Comparison of ENCODE assay signal across 1 cellular context in the genomic region with DNA sequence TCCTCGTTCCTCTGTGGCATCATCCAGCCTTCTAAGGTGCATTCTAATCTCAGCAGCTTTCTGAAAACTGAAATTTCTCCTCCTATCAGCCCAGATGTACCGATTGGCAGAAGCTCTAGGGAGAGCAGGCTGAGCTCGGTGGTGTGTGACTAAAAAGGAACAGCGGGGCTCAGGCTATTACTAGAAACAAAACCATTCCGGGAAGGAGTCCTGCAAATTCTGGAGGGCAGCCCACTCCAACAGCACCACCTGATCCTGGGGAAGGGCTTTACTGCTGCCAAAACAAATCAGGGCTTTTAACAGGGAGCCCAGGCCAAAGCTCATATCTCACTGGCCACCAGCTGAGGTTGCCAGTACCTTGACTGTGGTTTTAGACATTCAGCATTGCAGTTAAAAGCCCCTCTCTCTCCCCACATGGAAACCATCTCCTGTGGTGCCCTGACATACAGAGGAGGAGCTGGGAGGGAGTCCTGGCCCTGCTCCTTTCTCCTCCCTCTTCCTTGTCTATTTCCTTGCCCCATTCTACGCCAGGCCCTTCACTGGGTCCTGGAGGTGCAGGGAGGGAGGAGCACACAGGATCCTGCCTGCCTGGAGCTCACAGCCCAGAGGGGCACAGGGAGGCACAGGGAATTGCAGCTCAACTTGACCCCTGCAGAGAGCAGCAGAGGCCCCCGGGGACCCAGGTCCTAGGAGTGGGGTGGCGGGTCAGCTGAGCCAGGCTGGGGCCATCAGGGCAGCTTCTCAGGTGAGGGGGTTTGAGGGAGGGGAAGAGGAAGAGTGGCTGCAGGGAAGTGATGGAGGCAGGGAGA.
TF ChIP-seq lines count a peak whose summit lies in the region.

No MANE protein-coding gene starts in this region.

TF ChIP-seq in liver, 16 proteins besides CTCF, POLR2A, EP300 and RAD21 (continued from another document):
- TF ChIP-seq, protein P1, sequence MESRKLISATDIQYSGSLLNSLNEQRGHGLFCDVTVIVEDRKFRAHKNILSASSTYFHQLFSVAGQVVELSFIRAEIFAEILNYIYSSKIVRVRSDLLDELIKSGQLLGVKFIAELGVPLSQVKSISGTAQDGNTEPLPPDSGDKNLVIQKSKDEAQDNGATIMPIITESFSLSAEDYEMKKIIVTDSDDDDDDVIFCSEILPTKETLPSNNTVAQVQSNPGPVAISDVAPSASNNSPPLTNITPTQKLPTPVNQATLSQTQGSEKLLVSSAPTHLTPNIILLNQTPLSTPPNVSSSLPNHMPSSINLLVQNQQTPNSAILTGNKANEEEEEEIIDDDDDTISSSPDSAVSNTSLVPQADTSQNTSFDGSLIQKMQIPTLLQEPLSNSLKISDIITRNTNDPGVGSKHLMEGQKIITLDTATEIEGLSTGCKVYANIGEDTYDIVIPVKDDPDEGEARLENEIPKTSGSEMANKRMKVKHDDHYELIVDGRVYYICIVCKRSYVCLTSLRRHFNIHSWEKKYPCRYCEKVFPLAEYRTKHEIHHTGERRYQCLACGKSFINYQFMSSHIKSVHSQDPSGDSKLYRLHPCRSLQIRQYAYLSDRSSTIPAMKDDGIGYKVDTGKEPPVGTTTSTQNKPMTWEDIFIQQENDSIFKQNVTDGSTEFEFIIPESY (IDR thresholded peaks at IDR 0.05): no peak
- TF ChIP-seq, protein P2, sequence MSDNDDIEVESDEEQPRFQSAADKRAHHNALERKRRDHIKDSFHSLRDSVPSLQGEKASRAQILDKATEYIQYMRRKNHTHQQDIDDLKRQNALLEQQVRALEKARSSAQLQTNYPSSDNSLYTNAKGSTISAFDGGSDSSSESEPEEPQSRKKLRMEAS (IDR thresholded peaks at IDR 0.05): no peak
- TF ChIP-seq NR2F2 (IDR thresholded peaks at IDR 0.05) (no peak), EGR1 (IDR thresholded peaks at IDR 0.05; ENCODE audit: low read depth in 2 of 2) (no peak), SP1 (IDR thresholded peaks at IDR 0.05) (peak; percentile 37), YY1 (IDR thresholded peaks at IDR 0.05) (no peak), HNF4G (IDR thresholded peaks at IDR 0.05) (no peak), TAF1 (conservative IDR thresholded peaks at IDR 0.05) (peak; percentile 38)
- TF ChIP-seq, protein P3, sequence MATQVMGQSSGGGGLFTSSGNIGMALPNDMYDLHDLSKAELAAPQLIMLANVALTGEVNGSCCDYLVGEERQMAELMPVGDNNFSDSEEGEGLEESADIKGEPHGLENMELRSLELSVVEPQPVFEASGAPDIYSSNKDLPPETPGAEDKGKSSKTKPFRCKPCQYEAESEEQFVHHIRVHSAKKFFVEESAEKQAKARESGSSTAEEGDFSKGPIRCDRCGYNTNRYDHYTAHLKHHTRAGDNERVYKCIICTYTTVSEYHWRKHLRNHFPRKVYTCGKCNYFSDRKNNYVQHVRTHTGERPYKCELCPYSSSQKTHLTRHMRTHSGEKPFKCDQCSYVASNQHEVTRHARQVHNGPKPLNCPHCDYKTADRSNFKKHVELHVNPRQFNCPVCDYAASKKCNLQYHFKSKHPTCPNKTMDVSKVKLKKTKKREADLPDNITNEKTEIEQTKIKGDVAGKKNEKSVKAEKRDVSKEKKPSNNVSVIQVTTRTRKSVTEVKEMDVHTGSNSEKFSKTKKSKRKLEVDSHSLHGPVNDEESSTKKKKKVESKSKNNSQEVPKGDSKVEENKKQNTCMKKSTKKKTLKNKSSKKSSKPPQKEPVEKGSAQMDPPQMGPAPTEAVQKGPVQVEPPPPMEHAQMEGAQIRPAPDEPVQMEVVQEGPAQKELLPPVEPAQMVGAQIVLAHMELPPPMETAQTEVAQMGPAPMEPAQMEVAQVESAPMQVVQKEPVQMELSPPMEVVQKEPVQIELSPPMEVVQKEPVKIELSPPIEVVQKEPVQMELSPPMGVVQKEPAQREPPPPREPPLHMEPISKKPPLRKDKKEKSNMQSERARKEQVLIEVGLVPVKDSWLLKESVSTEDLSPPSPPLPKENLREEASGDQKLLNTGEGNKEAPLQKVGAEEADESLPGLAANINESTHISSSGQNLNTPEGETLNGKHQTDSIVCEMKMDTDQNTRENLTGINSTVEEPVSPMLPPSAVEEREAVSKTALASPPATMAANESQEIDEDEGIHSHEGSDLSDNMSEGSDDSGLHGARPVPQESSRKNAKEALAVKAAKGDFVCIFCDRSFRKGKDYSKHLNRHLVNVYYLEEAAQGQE (IDR thresholded peaks at IDR 0.05): no peak
- TF ChIP-seq, protein P4, sequence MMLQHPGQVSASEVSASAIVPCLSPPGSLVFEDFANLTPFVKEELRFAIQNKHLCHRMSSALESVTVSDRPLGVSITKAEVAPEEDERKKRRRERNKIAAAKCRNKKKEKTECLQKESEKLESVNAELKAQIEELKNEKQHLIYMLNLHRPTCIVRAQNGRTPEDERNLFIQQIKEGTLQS (IDR thresholded peaks at IDR 0.05): peak; percentile 55
TF ChIP-seq in liver: peak in this region for 5.
